ENCODE assay signal across 8 cellular contexts in the genomic region with DNA sequence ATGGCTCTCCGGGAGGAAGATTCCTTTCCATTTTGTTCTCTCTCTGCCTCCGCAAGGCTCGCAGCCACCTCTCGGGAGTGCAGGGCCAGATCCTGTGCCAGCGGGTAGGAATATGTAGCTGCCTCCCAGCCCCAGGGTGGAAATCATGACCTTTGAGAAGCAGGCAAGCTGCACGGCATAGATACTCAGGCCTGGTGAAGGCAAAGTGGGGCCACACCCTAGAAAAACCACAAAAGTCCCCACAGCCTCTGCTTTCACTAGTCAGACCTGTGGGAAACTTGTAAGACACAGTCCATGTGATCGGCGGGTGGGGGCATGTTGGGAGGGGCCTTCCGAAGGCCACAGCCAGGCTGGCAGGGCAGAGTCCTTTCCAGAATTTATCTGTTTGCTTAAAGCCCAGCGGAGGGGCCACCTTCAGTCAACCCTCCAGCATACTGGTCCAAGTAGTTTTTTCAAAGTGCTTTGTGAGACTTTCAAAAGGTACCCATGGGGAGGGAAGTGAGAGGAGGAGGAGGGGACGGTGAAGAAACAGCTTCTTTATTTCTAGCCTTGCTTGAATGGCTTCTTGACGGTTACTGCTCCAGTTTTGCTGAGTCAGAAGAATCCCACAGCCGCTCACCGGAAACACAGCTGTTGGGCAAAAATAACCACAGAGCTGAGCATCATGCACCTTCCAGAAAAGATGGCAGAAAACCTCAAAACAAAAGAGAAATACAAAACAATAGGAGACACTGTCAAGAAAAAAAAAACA. TPM values are rescaled to one million over a fixed set of nuclear protein-coding genes. Genes with fewer than 3 reads are reported as not detected.
DNase-seq lines count a peak whose midpoint lies in the region; ATAC-seq and TF ChIP-seq lines count a peak whose summit lies in the region.

A gene (plus strand): TSS at position 52 of the 751 bp plus-strand sequence. CDS start 16,562 bp downstream, outside the sequence.

- H3K27ac Mint-ChIP-seq in activated CD4-positive, alpha-beta T cell treated with anti-CD3 and anti-CD28 coated beads, Interleukin-2, amount 10 ng/mL, durations not matched to agents 24 days and 14 days = peak within 1 kb of the TSS; percentile 97

- H3K4me1 ChIP-seq in DOHH2 (ENCODE audit: control insufficient read depth, low read length) (peaks cover 34% of the 10 kb centered on the region), duodenal mucosa (ENCODE audit: control insufficient read depth in 1 of 2, insufficient read depth in 2 of 2, low read length in 2 of 2) (peaks cover 17 to 18% of the 10 kb centered on the region in 2 donors), mesodermal cell (ENCODE audit: control insufficient read depth, insufficient read depth, low read length, poor library complexity, severe bottlenecking) (peaks cover 4% of the 10 kb centered on the region)

- H3K4me2 ChIP-seq in DOHH2 (ENCODE audit: low read length) = peak within 1 kb of the TSS; percentile 88

- peak within 1 kb of the TSS; percentile 71 for H3K27ac ChIP-seq in DOHH2 (ENCODE audit: low read depth, low read length)
- peak within 1 kb of the TSS; percentile 97 for H3K27ac ChIP-seq in KOPT-K1 (ENCODE audit: low read depth, low read length, poor library complexity, severe bottlenecking)
- peak within 1 kb of the TSS; percentile 58 for H3K27ac ChIP-seq in duodenal mucosa (ENCODE audit: low read depth, low read length)
- H3K27ac ChIP-seq in mesodermal cell (ENCODE audit: low read depth, low read length, severe bottlenecking) = peak within 1 kb of the TSS; percentile 33

- no peaks in the 10 kb centered on the region for H4K20me1 ChIP-seq in DOHH2 (ENCODE audit: control insufficient read depth, insufficient read depth, low read depth, low read length)

- peaks cover 37% of the 10 kb centered on the region for H3K4me1 Mint-ChIP-seq in activated CD4-positive, alpha-beta T cell treated with anti-CD3 and anti-CD28 coated beads, Interleukin-2, amount 10 ng/mL, durations not matched to agents 24 days and 14 days

- H3K4me3 ChIP-seq in DOHH2 (ENCODE audit: low read length) (peak within 1 kb of the TSS; percentile 64), duodenal mucosa (ENCODE audit: low read depth in 1 of 2, low read length in 2 of 2) (peak within 1 kb of the TSS; percentile 61 to 65), mesodermal cell (ENCODE audit: extremely low read depth, insufficient read depth, low read length, poor library complexity, severe bottlenecking) (no peak within 1 kb of the TSS)

- no peak for TF ChIP-seq CTCF in DOHH2 (IDR thresholded peaks at IDR 0.05; ENCODE audit: low read depth, low read length, poor library complexity, severe bottlenecking)

- H3K27me3 ChIP-seq in DOHH2 (ENCODE audit: control insufficient read depth, low read length) (peaks cover 29% of the 10 kb centered on the region), duodenal mucosa (ENCODE audit: control insufficient read depth in 1 of 2, insufficient read depth in 2 of 2, low read length in 2 of 2) (no peaks in the 10 kb centered on the region)

- no peaks in the 10 kb centered on the region for H3K9me2 ChIP-seq in DOHH2 (replicated peaks; ENCODE audit: control insufficient read depth, low read length)

- peak within 1 kb of the TSS; percentile 82 for H3K4me3 Mint-ChIP-seq in activated CD4-positive, alpha-beta T cell treated with anti-CD3 and anti-CD28 coated beads, Interleukin-2, amount 10 ng/mL, durations not matched to agents 24 days and 14 days

- no peaks in the 10 kb centered on the region for H3K79me2 ChIP-seq in DOHH2 (ENCODE audit: control insufficient read depth, low read length)

- ATAC-seq in GM21717 (IDR thresholded peaks at IDR 0.05; ENCODE audit: unreplicated experiment) (peak; percentile 83), SK-N-SH treated with all-trans-retinoic acid at 6 μM for 48 hours (no peak)

- H3K9ac ChIP-seq in duodenal mucosa (ENCODE audit: low read depth in 1 of 2, low read length in 2 of 2) = peak within 1 kb of the TSS; percentile 12 to 20

- 50 to 59% methylated on average over 7 to 10 of the region's 14 CpGs for WGBS in mesodermal cell (ENCODE audit: insufficient coverage in 2 of 2), 2 experiments

- H3K36me3 ChIP-seq in DOHH2 (ENCODE audit: control insufficient read depth, low read length) (no peaks in the 10 kb centered on the region), KOPT-K1 (ENCODE audit: insufficient read depth, low read length) (no peaks in the 10 kb centered on the region), duodenal mucosa (ENCODE audit: control insufficient read depth in 1 of 2, insufficient read depth in 2 of 2, low read length in 2 of 2) (no peaks in the 10 kb centered on the region), mesodermal cell (ENCODE audit: control insufficient read depth, insufficient read depth, low read length) (no peaks in the 10 kb centered on the region)

- peaks cover 13% of the 10 kb centered on the region for H3K9me3 Mint-ChIP-seq in activated CD4-positive, alpha-beta T cell treated with anti-CD3 and anti-CD28 coated beads, Interleukin-2, amount 10 ng/mL, durations not matched to agents 24 days and 14 days

- H3K9me3 ChIP-seq in DOHH2 (ENCODE audit: control insufficient read depth, insufficient read depth, low read length) = peaks cover 7% of the 10 kb centered on the region; the same call in 1 of the 2 replicates
- peaks cover 28% of the 10 kb centered on the region for H3K9me3 ChIP-seq in KOPT-K1 (ENCODE audit: insufficient read depth, low read length, poor library complexity, severe bottlenecking)
- peaks cover 0 to 5% of the 10 kb centered on the region in 2 donors for H3K9me3 ChIP-seq in duodenal mucosa (ENCODE audit: control insufficient read depth in 1 of 2, low read length in 2 of 2)
- H3K9me3 ChIP-seq in mesodermal cell (ENCODE audit: control insufficient read depth, low read length) = peaks cover 4% of the 10 kb centered on the region

- intact Hi-C loops in activated CD4-positive, alpha-beta T cell treated with anti-CD3 and anti-CD28 coated beads, Interleukin-2, amount 10 ng/mL, durations not matched to agents 24 days and 14 days (cut with micrococcal nuclease) = loop anchor here (1.0 to 2.0 kb wide), 10 partner anchors 21 to 499 kb away; a partner anchor contains a TSS

- peak; percentile 95 for DNase-seq in activated CD4-positive, alpha-beta T cell treated with anti-CD3 and anti-CD28 coated beads, Interleukin-2, amount 10 ng/mL, durations not matched to agents 24 days and 14 days
- peak; percentile 49 to 50 for DNase-seq in stimulated activated CD8-positive, alpha-beta memory T cell treated with anti-CD3 and anti-CD28 coated beads, Interleukin-15, amount 100 ng/mL, for 4 hours (ENCODE audit: low read depth in 2 of 2)

- H3K36me3 Mint-ChIP-seq in activated CD4-positive, alpha-beta T cell treated with anti-CD3 and anti-CD28 coated beads, Interleukin-2, amount 10 ng/mL, durations not matched to agents 24 days and 14 days (ENCODE audit: low read depth) = peaks cover 11% of the 10 kb centered on the region

- peaks cover 8% of the 10 kb centered on the region for H3K27me3 Mint-ChIP-seq in activated CD4-positive, alpha-beta T cell treated with anti-CD3 and anti-CD28 coated beads, Interleukin-2, amount 10 ng/mL, durations not matched to agents 24 days and 14 days

- peaks cover 11% of the 10 kb centered on the region for H3F3A ChIP-seq in DOHH2 (ENCODE audit: control insufficient read depth, insufficient read depth)

TF ChIP-seq in SK-N-SH treated with all-trans-retinoic acid at 6 μM for 48 hours, 23 proteins besides CTCF, POLR2A, EP300 and RAD21 (continues in another document):
- TF ChIP-seq, protein P1, sequence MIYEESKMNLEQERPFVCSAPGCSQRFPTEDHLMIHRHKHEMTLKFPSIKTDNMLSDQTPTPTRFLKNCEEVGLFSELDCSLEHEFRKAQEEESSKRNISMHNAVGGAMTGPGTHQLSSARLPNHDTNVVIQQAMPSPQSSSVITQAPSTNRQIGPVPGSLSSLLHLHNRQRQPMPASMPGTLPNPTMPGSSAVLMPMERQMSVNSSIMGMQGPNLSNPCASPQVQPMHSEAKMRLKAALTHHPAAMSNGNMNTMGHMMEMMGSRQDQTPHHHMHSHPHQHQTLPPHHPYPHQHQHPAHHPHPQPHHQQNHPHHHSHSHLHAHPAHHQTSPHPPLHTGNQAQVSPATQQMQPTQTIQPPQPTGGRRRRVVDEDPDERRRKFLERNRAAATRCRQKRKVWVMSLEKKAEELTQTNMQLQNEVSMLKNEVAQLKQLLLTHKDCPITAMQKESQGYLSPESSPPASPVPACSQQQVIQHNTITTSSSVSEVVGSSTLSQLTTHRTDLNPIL (CRISPR knock-in tag; IDR thresholded peaks at IDR 0.05; ENCODE audit: low read depth) = no peak
- TF ChIP-seq ESRRG (CRISPR knock-in tag; IDR thresholded peaks at IDR 0.05) (no peak), TCF4 (CRISPR knock-in tag; IDR thresholded peaks at IDR 0.05; ENCODE audit: borderline replicate concordance) (no peak)
- TF ChIP-seq, protein P2, sequence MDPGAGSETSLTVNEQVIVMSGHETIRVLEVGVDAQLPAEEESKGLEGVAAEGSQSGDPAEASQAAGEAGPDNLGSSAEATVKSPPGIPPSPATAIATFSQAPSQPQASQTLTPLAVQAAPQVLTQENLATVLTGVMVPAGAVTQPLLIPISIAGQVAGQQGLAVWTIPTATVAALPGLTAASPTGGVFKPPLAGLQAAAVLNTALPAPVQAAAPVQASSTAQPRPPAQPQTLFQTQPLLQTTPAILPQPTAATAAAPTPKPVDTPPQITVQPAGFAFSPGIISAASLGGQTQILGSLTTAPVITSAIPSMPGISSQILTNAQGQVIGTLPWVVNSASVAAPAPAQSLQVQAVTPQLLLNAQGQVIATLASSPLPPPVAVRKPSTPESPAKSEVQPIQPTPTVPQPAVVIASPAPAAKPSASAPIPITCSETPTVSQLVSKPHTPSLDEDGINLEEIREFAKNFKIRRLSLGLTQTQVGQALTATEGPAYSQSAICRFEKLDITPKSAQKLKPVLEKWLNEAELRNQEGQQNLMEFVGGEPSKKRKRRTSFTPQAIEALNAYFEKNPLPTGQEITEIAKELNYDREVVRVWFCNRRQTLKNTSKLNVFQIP (CRISPR knock-in tag; IDR thresholded peaks at IDR 0.05; ENCODE audit: borderline replicate concordance, low read depth) = no peak

RNA-seq across cellular contexts. Expression of the gene that starts here (rescaled TPM):
- 0.68 TPM in 1 of 2 replicates, not detected in the other for total RNA-seq in activated CD4-positive, alpha-beta T cell treated with anti-CD3 and anti-CD28 coated beads, Interleukin-2, amount 10 ng/mL, durations not matched to agents 24 days and 14 days
- 2.2 TPM for polyA plus RNA-seq in mesodermal cell (2013, experiment 1 of 2)
- 3.4 TPM for polyA plus RNA-seq in mesodermal cell (2013, experiment 2 of 2)

Comparison
In these comparisons a context has a peak if more than half of its experiments do, and no peak if none do; other contexts are left out.
1. Peak in DNase-seq in activated CD4-positive, alpha-beta T cell treated with anti-CD3 and anti-CD28 coated beads, Interleukin-2, amount 10 ng/mL, durations not matched to agents 24 days and 14 days; RNA of the gene not detected or under 1 TPM.
2. H3K27ac ChIP-seq: peak in every context shown above with its lines; median percentile 97 in KOPT-K1; 71 in DOHH2; 58 in duodenal mucosa; 33 in mesodermal cell.